In genomic region chr11:117204283-117205080, GRCh38 we compare ENCODE assay signal across 12 cellular contexts. TPM values are rescaled to one million over a fixed set of nuclear protein-coding genes. Genes with fewer than 3 reads are reported as not detected.
DNase-seq lines count a peak whose midpoint lies in the region; ATAC-seq, FAIRE-seq and TF ChIP-seq lines count a peak whose summit lies in the region.
"Had no signal": no experiment of that assay in that cellular context is flagged by ENCODE, and none has a peak within 500 bp of the region (broad histone marks: within the 10 kb centered on the region; RNA-seq: fewer than 3 reads in every experiment).

No MANE protein-coding gene starts in this region.

- no peak overlapping the region for H3K14ac ChIP-seq in H9 (ENCODE audit: insufficient read depth, low read length)

- TF ChIP-seq CTCF in H9 (conservative IDR thresholded peaks at IDR 0.05) (no peak), adrenal gland (IDR thresholded peaks at IDR 0.05) (peak in 1 of 6 experiments; percentile 1), lower lobe of right lung (IDR thresholded peaks at IDR 0.05) (no peak), D721Med (IDR thresholded peaks at IDR 0.05; ENCODE audit: insufficient read depth, missing control alignments) (no peak)

- no peak overlapping the region for H3K56ac ChIP-seq in H9 (ENCODE audit: insufficient read length, low read depth, low read length)

- H3K27me3 ChIP-seq in H9 (ENCODE audit: insufficient read depth, low read length), result no peaks in the 10 kb centered on the region
- no peaks in the 10 kb centered on the region for H3K27me3 ChIP-seq in adrenal gland
- H3K27me3 ChIP-seq in lower lobe of right lung (ENCODE audit: low read depth), result no peaks in the 10 kb centered on the region
- no peaks in the 10 kb centered on the region for H3K27me3 ChIP-seq in HAP-1 (ENCODE audit: low read depth)

- H3K4me1 ChIP-seq in H9 (ENCODE audit: insufficient read depth, low read length), result no peaks in the 10 kb centered on the region
- H3K4me1 ChIP-seq in adrenal gland (replicated peaks in 1 of 2), result peaks cover 16 to 22% of the 10 kb centered on the region in 2 donors
- peaks cover 17% of the 10 kb centered on the region for H3K4me1 ChIP-seq in lower lobe of right lung
- no peaks in the 10 kb centered on the region for H3K4me1 ChIP-seq in HAP-1

- no peak overlapping the region for H3T11ph ChIP-seq in H9 (ENCODE audit: low read length)

- H4K5ac ChIP-seq in H9 (ENCODE audit: insufficient read length, low read depth, low read length), result no peak overlapping the region

- no peak for DNase-seq in H9
- DNase-seq in adrenal gland, result peak in 2 of 7 donors; percentile 44 to 45
- DNase-seq in lower lobe of right lung, result no peak
- DNase-seq in stimulated activated naive B cell treated with anti-CD40 and anti-IgM and Interleukin-4, amounts not matched to agents 10 μg/mL and 1 μg/mL and 100 μg/mL, for 72 hours, result no peak
- no peak for DNase-seq in hepatic stellate cell (ENCODE audit: low spot score)
- no peak for DNase-seq in HAP-1 (ENCODE audit: low spot score in 2 of 2)
- no peak for DNase-seq in D721Med (ENCODE audit: insufficient read length, low spot score)
- DNase-seq: activated CD4-positive, alpha-beta T cell treated with anti-CD3 and anti-CD28 coated beads, Interleukin-2, amount 50 U/mL, for 48 hours; DMS 273 treated with DMSO at 0.1 percent for 48 hours; T-helper 1 cell had no signal

- no peak overlapping the region for H3K4ac ChIP-seq in H9 (ENCODE audit: low read depth, low read length)

- H2BK15ac ChIP-seq in H9 (ENCODE audit: low read depth, low read length), result no peak overlapping the region

- H3K27ac ChIP-seq in H9 (ENCODE audit: insufficient read length, low read depth, low read length), result no peak overlapping the region
- peak overlapping the region; percentile 57 to 92 (median 79) for H3K27ac ChIP-seq in adrenal gland
- peak overlapping the region; percentile 18 for H3K27ac ChIP-seq in lower lobe of right lung

- peaks cover under 1% of the 10 kb centered on the region; the same call in 1 of the 2 replicates for H3K27me3 Mint-ChIP-seq in H9 (ENCODE audit: low read depth)
- no peaks in the 10 kb centered on the region for H3K27me3 Mint-ChIP-seq in stimulated activated naive B cell treated with anti-CD40 and anti-IgM and Interleukin-4, amounts not matched to agents 10 μg/mL and 1 μg/mL and 100 μg/mL, for 72 hours

- in situ Hi-C loops in HAP-1 (cut with MboI; ENCODE audit: low sequenced_read_pairs), result loop anchor here (5.0 kb wide), 1 partner anchor 72 kb away; no protein-coding TSS in a partner anchor

- H4K8ac ChIP-seq in H9 (replicated peaks; ENCODE audit: insufficient read length, low read depth, low read length), result no peak overlapping the region

- no peak overlapping the region for H3K4me3 Mint-ChIP-seq in H9
- no peak overlapping the region for H3K4me3 Mint-ChIP-seq in stimulated activated naive B cell treated with anti-CD40 and anti-IgM and Interleukin-4, amounts not matched to agents 10 μg/mL and 1 μg/mL and 100 μg/mL, for 72 hours

- H4K91ac ChIP-seq in H9 (ENCODE audit: insufficient read length, low read depth, low read length), result no peak overlapping the region

- peaks cover 0 to 38% of the 10 kb centered on the region in 2 donors for H3K36me3 ChIP-seq in adrenal gland (replicated peaks in 1 of 2)
- H3K36me3 ChIP-seq in lower lobe of right lung, result peaks cover 40% of the 10 kb centered on the region
- 0 out of 2 replicates have a peak, but pooled peaks cover 3% of the 10 kb centered on the region for H3K36me3 ChIP-seq in HAP-1 (replicated peaks)

- H2AFZ ChIP-seq in H9 (ENCODE audit: low read length), result no peak overlapping the region

- H3K9me3 ChIP-seq in H9 (ENCODE audit: control insufficient read depth, low read depth, low read length) (no peaks in the 10 kb centered on the region), adrenal gland (replicated peaks in 1 of 3) (no peaks in the 10 kb centered on the region), lower lobe of right lung (no peaks in the 10 kb centered on the region), HAP-1 (no peaks in the 10 kb centered on the region)

- intact Hi-C loops in adrenal gland (cut with DNase I), result loop anchor here in 1 of 2 donors (5.0 kb wide), 1 partner anchor 72 kb away; no protein-coding TSS in a partner anchor
- intact Hi-C loops in lower lobe of right lung (cut with DNase I), result loop anchor here (5.0 kb wide), 1 partner anchor 72 kb away; no protein-coding TSS in a partner anchor

- no peak overlapping the region for H2AK5ac ChIP-seq in H9 (ENCODE audit: insufficient read length, low read length)

- H3K79me1 ChIP-seq in H9 (ENCODE audit: insufficient read depth, low read depth, low read length, poor library complexity, severe bottlenecking), result no peaks in the 10 kb centered on the region

- no peak overlapping the region for H3K23ac ChIP-seq in H9 (ENCODE audit: insufficient read length, low read depth, low read length)

- H2BK120ac ChIP-seq in H9 (ENCODE audit: low read depth, low read length, poor library complexity, severe bottlenecking), result no peak overlapping the region

- H3K4me3 ChIP-seq in adrenal gland, result no peak overlapping the region
- H3K4me3 ChIP-seq in lower lobe of right lung, result no peak overlapping the region
- H3K4me3 ChIP-seq in HAP-1, result no peak overlapping the region

- H3K4me1 Mint-ChIP-seq in H9, result peaks cover 17 to 23% of the 10 kb centered on the region in 2 experiments
- peaks cover 7 to 15% of the 10 kb centered on the region in 2 donors for H3K4me1 Mint-ChIP-seq in stimulated activated naive B cell treated with anti-CD40 and anti-IgM and Interleukin-4, amounts not matched to agents 10 μg/mL and 1 μg/mL and 100 μg/mL, for 72 hours

- no peak for ATAC-seq in lower lobe of right lung
- ATAC-seq in stimulated activated naive B cell treated with anti-CD40 and anti-IgM and Interleukin-4, amounts not matched to agents 10 μg/mL and 1 μg/mL and 100 μg/mL, for 72 hours (replicated peaks), result peak in 1 of 2 donors; percentile 16
- no peak for ATAC-seq in HG02870 (IDR thresholded peaks at IDR 0.05; ENCODE audit: unreplicated experiment)

- peaks cover 13 to 32% (median 29%) of the 10 kb centered on the region in 3 experiments; a peak in 6 of 7 replicates for H3K36me3 Mint-ChIP-seq in H9 (ENCODE audit: insufficient read depth in 1 of 3, low read depth in 3 of 3)
- peaks cover 22 to 38% of the 10 kb centered on the region in 2 donors for H3K36me3 Mint-ChIP-seq in stimulated activated naive B cell treated with anti-CD40 and anti-IgM and Interleukin-4, amounts not matched to agents 10 μg/mL and 1 μg/mL and 100 μg/mL, for 72 hours

- H3K23me2 ChIP-seq in H9 (ENCODE audit: insufficient read length, low read depth, low read length, poor library complexity, severe bottlenecking), result peaks cover 3% of the 10 kb centered on the region

- peaks cover 3% of the 10 kb centered on the region; the same call in 1 of the 2 replicates for H3K79me2 ChIP-seq in H9 (ENCODE audit: insufficient read depth, low read length)

- no CpG with 5 or more reads among the region's 17 CpGs for WGBS in H9 (ENCODE audit: extremely low coverage, insufficient read length, low lambda C conversion rate)
- WGBS in adrenal gland, 4 donors, result 35 to 47% (median 40%) methylated on average over 15 to 17 of the region's 17 CpGs

- no peak overlapping the region for H2BK12ac ChIP-seq in H9 (ENCODE audit: insufficient read length, low read depth, low read length)

- H3K18ac ChIP-seq in H9 (ENCODE audit: insufficient read length, low read depth, low read length), result no peak overlapping the region

- no peaks in the 10 kb centered on the region for H3K9me3 Mint-ChIP-seq in H9
- H3K9me3 Mint-ChIP-seq in stimulated activated naive B cell treated with anti-CD40 and anti-IgM and Interleukin-4, amounts not matched to agents 10 μg/mL and 1 μg/mL and 100 μg/mL, for 72 hours, result no peaks in the 10 kb centered on the region

- no peak overlapping the region for H3K9ac ChIP-seq in H9 (ENCODE audit: extremely low read depth, insufficient read length, low read length)

- H2BK5ac ChIP-seq in H9 (ENCODE audit: insufficient read length, low read length), result no peak overlapping the region

- no peak overlapping the region for H2BK20ac ChIP-seq in H9 (ENCODE audit: low read depth, low read length, poor library complexity, severe bottlenecking)

- no peak for FAIRE-seq in D721Med (lab: Jason Lieb, UNC)
- FAIRE-seq: endothelial cell of umbilical vein had no signal

- TF ChIP-seq POLR2A in adrenal gland (IDR thresholded peaks at IDR 0.05), result peak in 1 of 2 donors; percentile 12

- no peak overlapping the region for H3K4me2 ChIP-seq in H9 (ENCODE audit: insufficient read depth, insufficient read length, low read length)

- peak overlapping the region; percentile 8 to 74 (median 52); a peak in 4 of 7 replicates for H3K27ac Mint-ChIP-seq in H9
- peak overlapping the region; percentile 48 for H3K27ac Mint-ChIP-seq in stimulated activated naive B cell treated with anti-CD40 and anti-IgM and Interleukin-4, amounts not matched to agents 10 μg/mL and 1 μg/mL and 100 μg/mL, for 72 hours

- no peaks in the 10 kb centered on the region for H4K20me1 ChIP-seq in H9 (ENCODE audit: control insufficient read depth, insufficient read depth, insufficient read length)

RNA-seq across cellular contexts. Expression of gene TAGLN, which starts 5.3 kb away (rescaled TPM):
- total RNA-seq in H9 (2021), result 176 and 188 TPM in 2 replicates
- total RNA-seq in adrenal gland, result 1,000 to 10,000 TPM in 1 of 8 donors, 100 to 1,000 TPM in 7; 117 to 1,290 (median 739) TPM
- polyA plus RNA-seq in adrenal gland, result 1,000 to 10,000 TPM in 1 of 3 donors, 100 to 1,000 TPM in 2; 489 to 1,184 (median 817) TPM
- total RNA-seq in lower lobe of right lung, result 297 TPM

RNA-seq across cellular contexts. Expression of gene SIDT2, which starts 25.9 kb away (rescaled TPM):
- total RNA-seq in H9 (2021), result 18.3 and 20.9 TPM in 2 replicates
- 10 to 100 TPM; 23.4 to 87.1 (median 44.5) TPM for total RNA-seq in adrenal gland
- 10 to 100 TPM; 27.7 to 75.1 (median 48.8) TPM for polyA plus RNA-seq in adrenal gland
- total RNA-seq in lower lobe of right lung, result 190 TPM

RNA-seq across cellular contexts. Expression of gene PCSK7, which starts 27.4 kb away (rescaled TPM):
- total RNA-seq in H9 (2021) (50.7 and 53.9 TPM in 2 replicates), adrenal gland (10 to 100 TPM; 22.6 to 54.4 (median 42.2) TPM), lower lobe of right lung (50.2 TPM)
- polyA plus RNA-seq in adrenal gland, result 10 to 100 TPM; 23.4 to 53.0 (median 45.4) TPM

RNA-seq across cellular contexts. Expression of gene RNF214, which starts 28.0 kb away (rescaled TPM):
- 25.4 and 26.0 TPM in 2 replicates for total RNA-seq in H9 (2021)
- total RNA-seq in adrenal gland, result 10 to 100 TPM; 11.3 to 33.8 (median 22.9) TPM
- 10 to 100 TPM; 12.7 to 21.6 (median 19.7) TPM for polyA plus RNA-seq in adrenal gland
- total RNA-seq in lower lobe of right lung, result 28.9 TPM
